In the genomic region with DNA sequence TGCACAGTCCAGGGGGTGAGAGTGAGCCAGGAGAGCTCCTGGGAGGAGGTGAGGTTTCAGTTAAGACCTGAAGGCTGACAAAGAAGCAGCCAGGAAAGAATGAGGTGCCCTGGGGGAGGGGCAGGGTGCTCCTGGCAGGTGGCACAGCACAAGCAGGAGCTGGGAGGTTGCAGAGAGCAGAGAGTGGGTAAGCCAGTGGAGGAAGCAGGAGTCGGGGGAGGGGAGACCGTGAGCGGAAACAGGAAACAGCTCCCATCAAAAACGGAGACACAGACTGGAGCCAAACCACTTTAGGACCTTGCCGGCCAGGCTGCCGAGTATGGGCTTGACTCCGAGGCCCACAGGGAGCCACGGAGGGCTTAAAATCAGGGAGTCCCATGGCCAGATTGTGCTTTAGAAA, we compare ENCODE assay signal across 2 cellular contexts.
A peak's percentile ranks its signal among the peaks of the same experiment; 100 is the strongest.
TF ChIP-seq lines count a peak whose summit lies in the region.

No MANE protein-coding gene starts in this region.

TF ChIP-seq in GM23338, 12 proteins besides CTCF, POLR2A, EP300 and RAD21:
- TF ChIP-seq JUNB (IDR thresholded peaks at IDR 0.05; ENCODE audit: unreplicated experiment): no peak
- TF ChIP-seq STAT1 (IDR thresholded peaks at IDR 0.05; ENCODE audit: unreplicated experiment): no peak
- TF ChIP-seq ZNF331 (CRISPR knock-in tag; IDR thresholded peaks at IDR 0.05; ENCODE audit: low read depth): no peak
- TF ChIP-seq POLR2AphosphoS5 (IDR thresholded peaks at IDR 0.05; ENCODE audit: low read depth): no peak
- no peak for TF ChIP-seq ZNF114 (CRISPR knock-in tag; IDR thresholded peaks at IDR 0.05)
- TF ChIP-seq, protein P1, sequence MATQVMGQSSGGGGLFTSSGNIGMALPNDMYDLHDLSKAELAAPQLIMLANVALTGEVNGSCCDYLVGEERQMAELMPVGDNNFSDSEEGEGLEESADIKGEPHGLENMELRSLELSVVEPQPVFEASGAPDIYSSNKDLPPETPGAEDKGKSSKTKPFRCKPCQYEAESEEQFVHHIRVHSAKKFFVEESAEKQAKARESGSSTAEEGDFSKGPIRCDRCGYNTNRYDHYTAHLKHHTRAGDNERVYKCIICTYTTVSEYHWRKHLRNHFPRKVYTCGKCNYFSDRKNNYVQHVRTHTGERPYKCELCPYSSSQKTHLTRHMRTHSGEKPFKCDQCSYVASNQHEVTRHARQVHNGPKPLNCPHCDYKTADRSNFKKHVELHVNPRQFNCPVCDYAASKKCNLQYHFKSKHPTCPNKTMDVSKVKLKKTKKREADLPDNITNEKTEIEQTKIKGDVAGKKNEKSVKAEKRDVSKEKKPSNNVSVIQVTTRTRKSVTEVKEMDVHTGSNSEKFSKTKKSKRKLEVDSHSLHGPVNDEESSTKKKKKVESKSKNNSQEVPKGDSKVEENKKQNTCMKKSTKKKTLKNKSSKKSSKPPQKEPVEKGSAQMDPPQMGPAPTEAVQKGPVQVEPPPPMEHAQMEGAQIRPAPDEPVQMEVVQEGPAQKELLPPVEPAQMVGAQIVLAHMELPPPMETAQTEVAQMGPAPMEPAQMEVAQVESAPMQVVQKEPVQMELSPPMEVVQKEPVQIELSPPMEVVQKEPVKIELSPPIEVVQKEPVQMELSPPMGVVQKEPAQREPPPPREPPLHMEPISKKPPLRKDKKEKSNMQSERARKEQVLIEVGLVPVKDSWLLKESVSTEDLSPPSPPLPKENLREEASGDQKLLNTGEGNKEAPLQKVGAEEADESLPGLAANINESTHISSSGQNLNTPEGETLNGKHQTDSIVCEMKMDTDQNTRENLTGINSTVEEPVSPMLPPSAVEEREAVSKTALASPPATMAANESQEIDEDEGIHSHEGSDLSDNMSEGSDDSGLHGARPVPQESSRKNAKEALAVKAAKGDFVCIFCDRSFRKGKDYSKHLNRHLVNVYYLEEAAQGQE (IDR thresholded peaks at IDR 0.05; ENCODE audit: unreplicated experiment): no peak
- no peak for TF ChIP-seq NANOG (IDR thresholded peaks at IDR 0.05; ENCODE audit: borderline replicate concordance)
- no peak for TF ChIP-seq CREB1 (CRISPR knock-in tag; IDR thresholded peaks at IDR 0.05; ENCODE audit: low read depth)
- no peak for TF ChIP-seq EZH2phosphoT487 (IDR thresholded peaks at IDR 0.05; ENCODE audit: unreplicated experiment)
- TF ChIP-seq, protein P2, sequence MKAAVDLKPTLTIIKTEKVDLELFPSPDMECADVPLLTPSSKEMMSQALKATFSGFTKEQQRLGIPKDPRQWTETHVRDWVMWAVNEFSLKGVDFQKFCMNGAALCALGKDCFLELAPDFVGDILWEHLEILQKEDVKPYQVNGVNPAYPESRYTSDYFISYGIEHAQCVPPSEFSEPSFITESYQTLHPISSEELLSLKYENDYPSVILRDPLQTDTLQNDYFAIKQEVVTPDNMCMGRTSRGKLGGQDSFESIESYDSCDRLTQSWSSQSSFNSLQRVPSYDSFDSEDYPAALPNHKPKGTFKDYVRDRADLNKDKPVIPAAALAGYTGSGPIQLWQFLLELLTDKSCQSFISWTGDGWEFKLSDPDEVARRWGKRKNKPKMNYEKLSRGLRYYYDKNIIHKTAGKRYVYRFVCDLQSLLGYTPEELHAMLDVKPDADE (IDR thresholded peaks at IDR 0.05): no peak

TF ChIP-seq in H1, 55 proteins besides CTCF, POLR2A, EP300 and RAD21:
- TF ChIP-seq, protein P3, sequence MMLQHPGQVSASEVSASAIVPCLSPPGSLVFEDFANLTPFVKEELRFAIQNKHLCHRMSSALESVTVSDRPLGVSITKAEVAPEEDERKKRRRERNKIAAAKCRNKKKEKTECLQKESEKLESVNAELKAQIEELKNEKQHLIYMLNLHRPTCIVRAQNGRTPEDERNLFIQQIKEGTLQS (IDR thresholded peaks at IDR 0.05; ENCODE audit: insufficient read depth, low read depth, low read length): no peak
- TF ChIP-seq BACH1 (IDR thresholded peaks at IDR 0.05; ENCODE audit: low read length) (no peak), GABPA (IDR thresholded peaks at IDR 0.05; ENCODE audit: borderline replicate concordance, insufficient read depth, low read length) (0 out of 2 replicates have a peak, but pooled peaks have one; percentile 22), NRF1 (IDR thresholded peaks at IDR 0.05; ENCODE audit: low read depth, low read length) (no peak), HDAC2 (IDR thresholded peaks at IDR 0.05; ENCODE audit: borderline replicate concordance in 1 of 2, low read depth in 2 of 2, low read length in 2 of 2) (no peak)
